Comparison of ENCODE assay signal across 1 cellular context in the genomic region with DNA sequence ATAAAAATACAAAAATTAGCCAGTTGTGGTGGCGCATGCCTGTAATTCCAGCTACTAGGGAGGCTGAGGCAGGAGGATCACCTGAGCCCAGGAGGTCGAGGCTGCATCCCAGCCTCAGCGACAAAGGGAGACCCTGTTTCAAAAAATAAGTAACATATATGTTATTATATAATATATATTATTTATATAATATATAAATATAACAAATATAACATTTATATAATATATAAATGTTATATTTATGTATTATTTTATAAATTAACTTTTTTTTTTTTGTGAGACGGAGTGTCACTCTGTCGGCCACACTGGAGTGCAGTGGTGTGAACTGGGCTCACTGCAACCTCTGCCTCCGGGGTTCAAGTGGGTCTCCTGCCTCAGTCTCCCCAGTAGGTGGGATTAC.
TF ChIP-seq lines count a peak whose summit lies in the region.

No MANE protein-coding gene starts in this region.

TF ChIP-seq in HEK293, 187 proteins besides CTCF, POLR2A, EP300 and RAD21 (continued from another document):
- TF ChIP-seq, protein P1, sequence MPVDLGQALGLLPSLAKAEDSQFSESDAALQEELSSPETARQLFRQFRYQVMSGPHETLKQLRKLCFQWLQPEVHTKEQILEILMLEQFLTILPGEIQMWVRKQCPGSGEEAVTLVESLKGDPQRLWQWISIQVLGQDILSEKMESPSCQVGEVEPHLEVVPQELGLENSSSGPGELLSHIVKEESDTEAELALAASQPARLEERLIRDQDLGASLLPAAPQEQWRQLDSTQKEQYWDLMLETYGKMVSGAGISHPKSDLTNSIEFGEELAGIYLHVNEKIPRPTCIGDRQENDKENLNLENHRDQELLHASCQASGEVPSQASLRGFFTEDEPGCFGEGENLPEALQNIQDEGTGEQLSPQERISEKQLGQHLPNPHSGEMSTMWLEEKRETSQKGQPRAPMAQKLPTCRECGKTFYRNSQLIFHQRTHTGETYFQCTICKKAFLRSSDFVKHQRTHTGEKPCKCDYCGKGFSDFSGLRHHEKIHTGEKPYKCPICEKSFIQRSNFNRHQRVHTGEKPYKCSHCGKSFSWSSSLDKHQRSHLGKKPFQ (tag by site-specific recombination; IDR thresholded peaks at IDR 0.05): peak; percentile 43; the same call in 1 of the 2 replicates
TF ChIP-seq in HEK293: peak in this region for 1.
